ENCODE assay signal across 15 cellular contexts in genomic region chr7:50405246-50405645, GRCh38. TPM values are rescaled to one million over a fixed set of nuclear protein-coding genes. Genes with fewer than 3 reads are reported as not detected.
DNase-seq lines count a peak whose midpoint lies in the region; ATAC-seq and TF ChIP-seq lines count a peak whose summit lies in the region.
"Had no signal": no experiment of that assay in that cellular context is flagged by ENCODE, and none has a peak within 500 bp of the region (broad histone marks: within the 10 kb centered on the region; RNA-seq: fewer than 3 reads in every experiment).

No MANE protein-coding gene starts in this region.

- H3K36me3 Mint-ChIP-seq in CD4-positive, CD25-positive, alpha-beta regulatory T cell: peaks cover 41% of the 10 kb centered on the region
- H3K36me3 Mint-ChIP-seq in immature natural killer cell (peaks cover 11 to 29% (median 18%) of the 10 kb centered on the region in 3 donors), neural progenitor cell (peaks cover 2% of the 10 kb centered on the region)

- H3K4me2 ChIP-seq in neural progenitor cell: no peak overlapping the region

- 82 to 83% methylated on average over 8 of the region's 8 CpGs for WGBS in aorta, 2 donors

- no peak overlapping the region for H3K4me3 Mint-ChIP-seq in CD4-positive, CD25-positive, alpha-beta regulatory T cell
- no peak overlapping the region for H3K4me3 Mint-ChIP-seq in immature natural killer cell
- no peak overlapping the region for H3K4me3 Mint-ChIP-seq in neural progenitor cell

- H3K9ac ChIP-seq in neural progenitor cell: no peak overlapping the region

- peaks cover 20 to 81% (median 54%) of the 10 kb centered on the region in 4 donors for H3K4me1 Mint-ChIP-seq in CD4-positive, CD25-positive, alpha-beta regulatory T cell
- H3K4me1 Mint-ChIP-seq in immature natural killer cell: peaks cover 48 to 83% of the 10 kb centered on the region in 2 donors
- no peaks in the 10 kb centered on the region for H3K4me1 Mint-ChIP-seq in neural progenitor cell

- H3K27me3 Mint-ChIP-seq in CD4-positive, CD25-positive, alpha-beta regulatory T cell: no peaks in the 10 kb centered on the region
- H3K27me3 Mint-ChIP-seq in immature natural killer cell (ENCODE audit: low read depth in 3 of 3) (peaks cover 11 to 21% (median 12%) of the 10 kb centered on the region in 3 donors), neural progenitor cell (ENCODE audit: insufficient read depth, low read depth) (peaks cover 4% of the 10 kb centered on the region)

- TF ChIP-seq CTCF in neural progenitor cell (IDR thresholded peaks at IDR 0.05): no peak

- H4K20me1 ChIP-seq in neural progenitor cell (ENCODE audit: low read depth): no peaks in the 10 kb centered on the region

- no peaks in the 10 kb centered on the region for H3K4me1 ChIP-seq in CD4-positive, CD25-positive, alpha-beta regulatory T cell (ENCODE audit: control insufficient read depth, insufficient read depth, low read length, poor library complexity, severe bottlenecking)
- H3K4me1 ChIP-seq in aorta (ENCODE audit: control insufficient read depth in 1 of 2, insufficient read depth in 2 of 2, low read length in 2 of 2): no peaks in the 10 kb centered on the region
- H3K4me1 ChIP-seq in neural progenitor cell: no peaks in the 10 kb centered on the region

- no peaks in the 10 kb centered on the region for H3K9me3 ChIP-seq in CD4-positive, CD25-positive, alpha-beta regulatory T cell (ENCODE audit: control insufficient read depth in 2 of 2, low read length in 2 of 2)
- H3K9me3 ChIP-seq in aorta (ENCODE audit: control insufficient read depth, low read length) (no peaks in the 10 kb centered on the region), neural progenitor cell (ENCODE audit: low read depth) (no peaks in the 10 kb centered on the region)
- H3K9me3 ChIP-seq: Peyer's patch had no signal

- no peak overlapping the region for H3K27ac ChIP-seq in CD4-positive, CD25-positive, alpha-beta regulatory T cell (ENCODE audit: insufficient read depth, low read length, poor library complexity, severe bottlenecking)
- H3K27ac ChIP-seq in aorta (ENCODE audit: low read depth in 1 of 2, low read length in 2 of 2) (no peak overlapping the region), neural progenitor cell (no peak overlapping the region)

- no peak for ATAC-seq in CD4-positive, CD25-positive, alpha-beta regulatory T cell (ENCODE audit: low read depth in 2 of 2)
- peak; percentile 23 for ATAC-seq in GM18498 (IDR thresholded peaks at IDR 0.05; ENCODE audit: unreplicated experiment)
- no peak for ATAC-seq in aorta (ENCODE audit: low FRiP score)
- ATAC-seq in HG03521 (IDR thresholded peaks at IDR 0.05; ENCODE audit: unreplicated experiment): no peak

- H3F3A ChIP-seq in neural progenitor cell (ENCODE audit: low read depth): no peaks in the 10 kb centered on the region

- H2AFZ ChIP-seq in neural progenitor cell (replicated peaks): no peak overlapping the region

- no peaks in the 10 kb centered on the region for H3K27me3 ChIP-seq in CD4-positive, CD25-positive, alpha-beta regulatory T cell (ENCODE audit: control insufficient read depth, insufficient read depth, low read length)
- H3K27me3 ChIP-seq in aorta (ENCODE audit: control insufficient read depth in 1 of 2, insufficient read depth in 2 of 2, low read length in 1 of 2) (no peaks in the 10 kb centered on the region), neural progenitor cell (no peaks in the 10 kb centered on the region)
- H3K27me3 ChIP-seq: Peyer's patch had no signal

- H3K79me2 ChIP-seq in neural progenitor cell (ENCODE audit: low read depth): no peaks in the 10 kb centered on the region

- H3K9me3 Mint-ChIP-seq in CD4-positive, CD25-positive, alpha-beta regulatory T cell: peaks cover 0 to 3% (median 0%) of the 10 kb centered on the region in 7 donors
- no peaks in the 10 kb centered on the region for H3K9me3 Mint-ChIP-seq in immature natural killer cell
- no peaks in the 10 kb centered on the region for H3K9me3 Mint-ChIP-seq in neural progenitor cell

- intact Hi-C loops in aorta (cut with DNase I): no loop called here

- peak overlapping the region; percentile 45 to 92 (median 64) for H3K27ac Mint-ChIP-seq in CD4-positive, CD25-positive, alpha-beta regulatory T cell
- H3K27ac Mint-ChIP-seq in immature natural killer cell (peak overlapping the region; percentile 19 to 84 (median 68)), neural progenitor cell (no peak overlapping the region)

- H3K4me3 ChIP-seq in CD4-positive, CD25-positive, alpha-beta regulatory T cell (ENCODE audit: low read depth, low read length): no peak overlapping the region
- H3K4me3 ChIP-seq in aorta (ENCODE audit: low read length in 2 of 2) (no peak overlapping the region), neural progenitor cell (no peak overlapping the region)
- H3K4me3 ChIP-seq: Peyer's patch had no signal

- DNase-seq in CD4-positive, CD25-positive, alpha-beta regulatory T cell: no peak
- DNase-seq in MV-4-11 (lab: John Stamatoyannopoulos, UW) (peak; percentile 18), immature natural killer cell (no peak), aorta (no peak), neural progenitor cell (ENCODE audit: low spot score) (no peak)
- DNase-seq: activated naive CD4-positive, alpha-beta T cell treated with Interleukin-2 at 50 U/mL for 16 hours; C1 segment of cervical spinal cord; cerebellar nuclear complex; NCI-H1092; Peyer's patch; stimulated activated CD4-positive, alpha-beta T cell treated with anti-CD3 and anti-CD28 coated beads, Interleukin-4, amount 100 ng/mL, for 1 hour; stimulated activated naive CD4-positive, alpha-beta T cell; SW 1271 had no signal

- H3K36me3 ChIP-seq in CD4-positive, CD25-positive, alpha-beta regulatory T cell (ENCODE audit: control insufficient read depth, insufficient read depth, low read length): peaks cover 42% of the 10 kb centered on the region
- H3K36me3 ChIP-seq in aorta (ENCODE audit: control insufficient read depth in 1 of 2, insufficient read depth in 2 of 2, low read length in 1 of 2) (no peaks in the 10 kb centered on the region), neural progenitor cell (no peaks in the 10 kb centered on the region)

RNA-seq across cellular contexts. Expression of gene FIGNL1, which starts 44.9 kb away (rescaled TPM):
- total RNA-seq in CD4-positive, CD25-positive, alpha-beta regulatory T cell: 13.8 TPM
- 10 to 100 TPM; 10.8 to 13.3 (median 12.0) TPM for polyA plus RNA-seq in CD4-positive, CD25-positive, alpha-beta regulatory T cell
- 10 to 100 TPM in 1 of 3 donors, 1 to 10 TPM in 2; 1.8 to 10.3 (median 3.7) TPM for polyA plus RNA-seq in immature natural killer cell
- 1 to 10 TPM; 5.4 to 5.9 TPM for total RNA-seq in aorta
- 1 to 10 TPM; 1.3 to 4.1 TPM for polyA plus RNA-seq in aorta
- 45.0 and 69.0 TPM in 2 replicates for total RNA-seq in neural progenitor cell (ENCODE audit: low replicate concordance)
